ENCODE assay signal across 28 cellular contexts in genomic region chr9:123113185-123113584, GRCh38.
A peak's percentile ranks its signal among the peaks of the same experiment; 100 is the strongest.
DNase-seq lines count a peak whose midpoint lies in the region; ATAC-seq and TF ChIP-seq lines count a peak whose summit lies in the region.
"Had no signal": no experiment of that assay in that cellular context is flagged by ENCODE, and none has a peak within 500 bp of the region (broad histone marks: within the 10 kb centered on the region; RNA-seq: fewer than 3 reads in every experiment).

No MANE protein-coding gene starts in this region.

- TF ChIP-seq CTCF in MCF 10A (IDR thresholded peaks at IDR 0.05; ENCODE audit: unreplicated experiment) (no peak), breast epithelium (IDR thresholded peaks at IDR 0.05) (no peak), activated B cell treated with CpG ODN at 0.5 μM for 24 hours (IDR thresholded peaks at IDR 0.05) (no peak), mesothelial cell of epicardium (IDR thresholded peaks at IDR 0.05; ENCODE audit: unreplicated experiment) (no peak), type B pancreatic cell (conservative IDR thresholded peaks at IDR 0.05) (no peak), right lobe of liver (IDR thresholded peaks at IDR 0.05) (no peak)

- no TSS peak for BruUV-seq in MCF 10A (replicated peaks; lab: Mats Ljungman, UMichigan)

- H3K9me3 Mint-ChIP-seq in MCF 10A (ENCODE audit: unreplicated experiment) (no peaks in the 10 kb centered on the region), activated B cell treated with CpG ODN at 0.5 μM for 24 hours (no peaks in the 10 kb centered on the region), mesothelial cell of epicardium (no peaks in the 10 kb centered on the region), type B pancreatic cell (no peaks in the 10 kb centered on the region)

- no peaks in the 10 kb centered on the region for H4K20me1 ChIP-seq in Karpas-422 (ENCODE audit: insufficient read depth, low read depth, low read length)

- no peak for TF ChIP-seq POLR2A in breast epithelium (IDR thresholded peaks at IDR 0.05)
- no peak for TF ChIP-seq POLR2A in right lobe of liver (IDR thresholded peaks at IDR 0.05)

- H3K27ac Mint-ChIP-seq in MCF 10A (ENCODE audit: low read depth, unreplicated experiment), result peak overlapping the region; percentile 63
- peak overlapping the region; percentile 76 for H3K27ac Mint-ChIP-seq in activated B cell treated with CpG ODN at 0.5 μM for 24 hours
- H3K27ac Mint-ChIP-seq in mesothelial cell of epicardium, result peak overlapping the region; percentile 25
- peak overlapping the region; percentile 14 for H3K27ac Mint-ChIP-seq in type B pancreatic cell
- H3K27ac Mint-ChIP-seq: activated CD4-positive, alpha-beta T cell treated with anti-CD3 and anti-CD28 coated beads for 36 hours; activated CD8-positive, alpha-beta T cell treated with anti-CD3 and anti-CD28 coated beads, Interleukin-2, amount 10 ng/mL, durations not matched to agents 7 days and 5 days had no signal

- H3K27ac ChIP-seq in breast epithelium (no peak overlapping the region), Karpas-422 (ENCODE audit: low read length) (no peak overlapping the region), right lobe of liver (no peak overlapping the region)
- H3K27ac ChIP-seq: brain microvascular endothelial cell, epithelial cell of prostate, lower lobe of right lung, prostate gland, tibial artery had no signal

- no peak overlapping the region for H2AFZ ChIP-seq in Karpas-422 (ENCODE audit: low read length)

- no peaks in the 10 kb centered on the region for H3K27me3 Mint-ChIP-seq in MCF 10A (ENCODE audit: insufficient read depth, unreplicated experiment)
- no peaks in the 10 kb centered on the region for H3K27me3 Mint-ChIP-seq in activated B cell treated with CpG ODN at 0.5 μM for 24 hours
- H3K27me3 Mint-ChIP-seq in mesothelial cell of epicardium (ENCODE audit: low read depth), result no peaks in the 10 kb centered on the region
- H3K27me3 Mint-ChIP-seq in type B pancreatic cell, result no peaks in the 10 kb centered on the region
- H3K27me3 Mint-ChIP-seq: activated CD4-positive, alpha-beta T cell treated with anti-CD3 and anti-CD28 coated beads for 36 hours had no signal

- DNase-seq in MCF 10A (ENCODE audit: unreplicated experiment) (no peak), breast epithelium (ENCODE audit: low spot score in 2 of 2) (no peak), activated B cell treated with CpG ODN at 0.5 μM for 24 hours (no peak), mesothelial cell of epicardium (ENCODE audit: low spot score in 2 of 2, unreplicated experiment in 2 of 2) (no peak), type B pancreatic cell (ENCODE audit: extremely low spot score, unreplicated experiment) (no peak), Karpas-422 (no peak), right lobe of liver (no peak)
- DNase-seq: activated CD4-positive, alpha-beta T cell treated with anti-CD3 and anti-CD28 coated beads for 36 hours; activated CD8-positive, alpha-beta T cell treated with anti-CD3 and anti-CD28 coated beads, Interleukin-2, amount 10 ng/mL, durations not matched to agents 7 days and 5 days; activated gamma-delta T cell; brain microvascular endothelial cell; Calu3; DND-41; head of caudate nucleus; KG1; kidney glomerular epithelial cell; lower lobe of right lung; mucosa of descending colon; NCI-H1436 treated with DMSO at 0.1 percent for 48 hours; NCI-H2107; NCI-H82; T-helper 2 cell; tibial artery had no signal

- H3K4me1 Mint-ChIP-seq in MCF 10A (ENCODE audit: insufficient read depth, unreplicated experiment) (no peaks in the 10 kb centered on the region), activated B cell treated with CpG ODN at 0.5 μM for 24 hours (peaks cover 11% of the 10 kb centered on the region), mesothelial cell of epicardium (no peaks in the 10 kb centered on the region), type B pancreatic cell (ENCODE audit: unreplicated experiment) (peaks cover 13% of the 10 kb centered on the region)

- POLR2A ChIA-PET in MCF 10A (lab: Yijun Ruan, JAX), result no interaction called here
- POLR2A ChIA-PET in activated B cell treated with CpG ODN at 0.5 μM for 24 hours (lab: Charles Lee), result interaction anchor here (0.6 to 1.1 kb wide), 2 partner anchors 9 to 237 kb away, joined by 3 to 4 read pairs; no protein-coding TSS in a partner anchor

- intact Hi-C loops in MCF 10A (cut with micrococcal nuclease) (no loop called here), breast epithelium (cut with DNase I; ENCODE audit: low total_unique reads) (no loop called here), activated B cell treated with CpG ODN at 0.5 μM for 24 hours (cut with micrococcal nuclease) (no loop called here), right lobe of liver (cut with DNase I) (no loop called here)

- H3K36me3 Mint-ChIP-seq in MCF 10A (ENCODE audit: insufficient read depth, unreplicated experiment), result peaks cover 22% of the 10 kb centered on the region
- peaks cover 92% of the 10 kb centered on the region for H3K36me3 Mint-ChIP-seq in activated B cell treated with CpG ODN at 0.5 μM for 24 hours (ENCODE audit: low read depth)
- peaks cover 19% of the 10 kb centered on the region for H3K36me3 Mint-ChIP-seq in mesothelial cell of epicardium
- peaks cover 19% of the 10 kb centered on the region for H3K36me3 Mint-ChIP-seq in type B pancreatic cell

- ATAC-seq in activated B cell treated with CpG ODN at 0.5 μM for 24 hours (ENCODE audit: low read depth) (no peak), HG03039 (IDR thresholded peaks at IDR 0.05; ENCODE audit: unreplicated experiment) (no peak), right lobe of liver (no peak)
- ATAC-seq: activated CD4-positive, alpha-beta T cell treated with anti-CD3 and anti-CD28 coated beads for 36 hours; activated CD8-positive, alpha-beta T cell treated with anti-CD3 and anti-CD28 coated beads, Interleukin-2, amount 10 ng/mL, durations not matched to agents 7 days and 5 days; HCT116; mucosa of descending colon had no signal

- H3K4me3 ChIP-seq in breast epithelium (no peak overlapping the region), Karpas-422 (ENCODE audit: low read length) (no peak overlapping the region), right lobe of liver (no peak overlapping the region)
- H3K4me3 ChIP-seq: BLaER1 treated with 17β-estradiol and CSF1 and Interleukin-3, amounts not matched to agents 10 nM and 100 nM; lower lobe of right lung; mucosa of descending colon; prostate gland; tibial artery had no signal

- H3K4me1 ChIP-seq in breast epithelium (no peaks in the 10 kb centered on the region), Karpas-422 (ENCODE audit: low read length) (no peaks in the 10 kb centered on the region), right lobe of liver (peaks cover 0 to 12% (median 5%) of the 10 kb centered on the region in 4 donors)
- H3K4me1 ChIP-seq: prostate gland had no signal

- H3K9ac ChIP-seq in Karpas-422 (ENCODE audit: low read length), result no peak overlapping the region
- H3K9ac ChIP-seq: BLaER1 treated with 17β-estradiol and CSF1 and Interleukin-3, amounts not matched to agents 10 nM and 100 nM had no signal

- CTCF ChIA-PET in MCF 10A (lab: Yijun Ruan, JAX), result interaction anchor here (0.6 to 1.4 kb wide), 2 partner anchors 12 to 236 kb away, joined by 3 read pairs; no protein-coding TSS in a partner anchor
- CTCF ChIA-PET in activated B cell treated with CpG ODN at 0.5 μM for 24 hours (lab: Charles Lee), result no interaction called here

- H3K9me3 ChIP-seq in breast epithelium (no peaks in the 10 kb centered on the region), Karpas-422 (ENCODE audit: low read length) (no peaks in the 10 kb centered on the region), right lobe of liver (no peaks in the 10 kb centered on the region)
- H3K9me3 ChIP-seq: BLaER1 treated with 17β-estradiol and CSF1 and Interleukin-3, amounts not matched to agents 10 nM and 100 nM; lower lobe of right lung; mucosa of descending colon; prostate gland; tibial artery had no signal

- H3K4me3 Mint-ChIP-seq in MCF 10A (ENCODE audit: unreplicated experiment), result no peak overlapping the region
- no peak overlapping the region for H3K4me3 Mint-ChIP-seq in activated B cell treated with CpG ODN at 0.5 μM for 24 hours
- H3K4me3 Mint-ChIP-seq in mesothelial cell of epicardium, result no peak overlapping the region
- no peak overlapping the region for H3K4me3 Mint-ChIP-seq in type B pancreatic cell
- H3K4me3 Mint-ChIP-seq: activated CD4-positive, alpha-beta T cell treated with anti-CD3 and anti-CD28 coated beads for 36 hours; activated CD8-positive, alpha-beta T cell treated with anti-CD3 and anti-CD28 coated beads, Interleukin-2, amount 10 ng/mL, durations not matched to agents 7 days and 5 days had no signal

- WGBS in right lobe of liver (ENCODE audit: insufficient coverage, low coverage, low lambda C conversion rate, missing lambda C conversion rate), result 86% methylated on average over 7 of the region's 7 CpGs

- no peaks in the 10 kb centered on the region for H3K27me3 ChIP-seq in breast epithelium
- H3K27me3 ChIP-seq in Karpas-422 (ENCODE audit: low read length), result no peaks in the 10 kb centered on the region
- H3K27me3 ChIP-seq in right lobe of liver, result no peaks in the 10 kb centered on the region
- H3K27me3 ChIP-seq: BLaER1 treated with 17β-estradiol and CSF1 and Interleukin-3, amounts not matched to agents 10 nM and 100 nM; brain microvascular endothelial cell; tibial artery had no signal

- no peaks in the 10 kb centered on the region for H3K79me2 ChIP-seq in Karpas-422 (ENCODE audit: low read length)

- no peak overlapping the region for H3K4me2 ChIP-seq in Karpas-422 (ENCODE audit: low read depth, low read length, poor library complexity, severe bottlenecking)

- H3K9me2 ChIP-seq in Karpas-422 (replicated peaks; ENCODE audit: insufficient read depth, low read length), result no peaks in the 10 kb centered on the region

- H3K36me3 ChIP-seq in breast epithelium (no peaks in the 10 kb centered on the region), Karpas-422 (ENCODE audit: insufficient read depth, low read length) (peaks cover 19% of the 10 kb centered on the region; the same call in 1 of the 2 replicates), right lobe of liver (peaks cover 0 to 3% (median 0%) of the 10 kb centered on the region in 4 donors)
- H3K36me3 ChIP-seq: prostate gland had no signal

Comparison
In these comparisons a context has a peak if more than half of its experiments do, and no peak if none do; other contexts are left out.
1. H3K27ac Mint-ChIP-seq: peak in every context shown above with its lines; median percentile 76 in activated B cell treated with CpG ODN at 0.5 μM for 24 hours; 63 in MCF 10A; 25 in mesothelial cell of epicardium; 14 in type B pancreatic cell.